8 cellular contexts compared by ENCODE assay signal in genomic region chr3:152196782-152197181, GRCh38.
DNase-seq lines count a peak whose midpoint lies in the region; ATAC-seq and TF ChIP-seq lines count a peak whose summit lies in the region.

No MANE protein-coding gene starts in this region.

- H3K9me3 ChIP-seq in DOHH2 (ENCODE audit: control insufficient read depth, insufficient read depth, low read length), result no peaks in the 10 kb centered on the region
- H3K9me3 ChIP-seq in fibroblast of lung (ENCODE audit: control insufficient read depth, insufficient read depth, low read depth, low read length), result no peaks in the 10 kb centered on the region
- H3K9me3 ChIP-seq in mammary epithelial cell (replicated peaks; ENCODE audit: insufficient read depth, low read length), result no peaks in the 10 kb centered on the region

- H4K20me1 ChIP-seq in DOHH2 (ENCODE audit: control insufficient read depth, insufficient read depth, low read depth, low read length), result no peaks in the 10 kb centered on the region
- no peaks in the 10 kb centered on the region for H4K20me1 ChIP-seq in fibroblast of lung (ENCODE audit: control insufficient read depth, extremely low read depth, insufficient read depth, low read length)
- H4K20me1 ChIP-seq in mammary epithelial cell (ENCODE audit: insufficient read depth, low read length), result no peaks in the 10 kb centered on the region

- H3K36me3 Mint-ChIP-seq in nephron progenitor cell (ENCODE audit: low read depth) (no peaks in the 10 kb centered on the region), endothelial cell (ENCODE audit: low read depth, unreplicated experiment) (no peaks in the 10 kb centered on the region)

- H3K27ac ChIP-seq in DOHH2 (ENCODE audit: low read depth, low read length), result peak overlapping the region; percentile 86
- no peak overlapping the region for H3K27ac ChIP-seq in fibroblast of lung (ENCODE audit: insufficient read depth, low read length)
- H3K27ac ChIP-seq in mammary epithelial cell (ENCODE audit: insufficient read depth, low read depth, low read length), result no peak overlapping the region

- CTCF ChIA-PET in mammary epithelial cell (lab: Charles Lee; ENCODE audit: low non-redundant PET), result no interaction called here

- WGBS in mammary epithelial cell (ENCODE audit: low coverage, missing lambda C conversion rate), result 89% methylated on average over 2 of the region's 2 CpGs

- dilution Hi-C loops in mammary epithelial cell (cut with HindIII; ENCODE audit: low sequenced_read_pairs), result no loop called here

- H3K9me2 ChIP-seq in DOHH2 (replicated peaks; ENCODE audit: control insufficient read depth, low read length), result no peaks in the 10 kb centered on the region

- peak; percentile 60 to 66 for DNase-seq in Kasumi-1 (lab: John Stamatoyannopoulos, UW)
- no peak for DNase-seq in fibroblast of lung (ENCODE audit: low read depth in 2 of 2)
- DNase-seq in mammary epithelial cell, result no peak
- DNase-seq in nephron progenitor cell, result no peak
- no peak for DNase-seq in endothelial cell (ENCODE audit: low spot score)
- DNase-seq in A172 (ENCODE audit: low spot score), result no peak

- no peaks in the 10 kb centered on the region for H3K27me3 ChIP-seq in DOHH2 (ENCODE audit: control insufficient read depth, low read length)
- no peaks in the 10 kb centered on the region for H3K27me3 ChIP-seq in fibroblast of lung (ENCODE audit: control insufficient read depth, insufficient read depth, low read length)
- H3K27me3 ChIP-seq in mammary epithelial cell (ENCODE audit: insufficient read depth, low read length), result no peaks in the 10 kb centered on the region

- intact Hi-C loops in mammary epithelial cell (cut with micrococcal nuclease), result no loop called here

- H3K4me3 ChIP-seq in DOHH2 (ENCODE audit: low read length), result peak overlapping the region; percentile 58
- peak overlapping the region in 2 of 4 experiments; percentile 23 to 36 for H3K4me3 ChIP-seq in fibroblast of lung (replicated peaks in 1 of 4; ENCODE audit: control extremely low read depth in 1 of 4, insufficient read depth in 1 of 4, low read depth in 3 of 4, low read length in 4 of 4)
- H3K4me3 ChIP-seq in mammary epithelial cell (replicated peaks in 1 of 3; ENCODE audit: insufficient read depth in 1 of 3, low read depth in 2 of 3, low read length in 3 of 3), result no peak overlapping the region

- H2AFZ ChIP-seq in fibroblast of lung (ENCODE audit: low read length) (peak overlapping the region; percentile 60), mammary epithelial cell (ENCODE audit: low read depth, low read length) (no peak overlapping the region)

- H3K27ac Mint-ChIP-seq in nephron progenitor cell (no peak overlapping the region), endothelial cell (ENCODE audit: unreplicated experiment) (no peak overlapping the region)

- BruUV-seq in mammary epithelial cell (replicated peaks; lab: Mats Ljungman, UMichigan), result no TSS peak

- H3K36me3 ChIP-seq in DOHH2 (ENCODE audit: control insufficient read depth, low read length), result peaks cover 9% of the 10 kb centered on the region; the same call in 1 of the 2 replicates
- H3K36me3 ChIP-seq in fibroblast of lung (ENCODE audit: control insufficient read depth, insufficient read depth, low read length), result no peaks in the 10 kb centered on the region
- peaks cover 2% of the 10 kb centered on the region for H3K36me3 ChIP-seq in mammary epithelial cell (ENCODE audit: insufficient read depth, low read length)

- no peak for TF ChIP-seq CTCF in DOHH2 (IDR thresholded peaks at IDR 0.05; ENCODE audit: low read depth, low read length, poor library complexity, severe bottlenecking)
- TF ChIP-seq CTCF in fibroblast of lung (conservative IDR thresholded peaks at IDR 0.05 in 1 of 2, IDR thresholded peaks at IDR 0.05 in 1 of 2; ENCODE audit: low read depth in 1 of 2, low read length in 2 of 2), result no peak
- no peak for TF ChIP-seq CTCF in mammary epithelial cell (conservative IDR thresholded peaks at IDR 0.05 in 1 of 2, IDR thresholded peaks at IDR 0.05 in 1 of 2; ENCODE audit: extremely low read depth in 1 of 2, insufficient read depth in 1 of 2, low read depth in 1 of 2, low read length in 2 of 2)
- TF ChIP-seq CTCF in nephron progenitor cell (IDR thresholded peaks at IDR 0.05), result no peak
- no peak for TF ChIP-seq CTCF in endothelial cell (IDR thresholded peaks at IDR 0.05; ENCODE audit: unreplicated experiment)

- H3F3A ChIP-seq in DOHH2 (ENCODE audit: control insufficient read depth, insufficient read depth), result peaks cover 31% of the 10 kb centered on the region

- no peaks in the 10 kb centered on the region for H3K4me1 Mint-ChIP-seq in nephron progenitor cell
- peaks cover 11% of the 10 kb centered on the region for H3K4me1 Mint-ChIP-seq in endothelial cell (ENCODE audit: unreplicated experiment)

- no peak overlapping the region for H3K4me3 Mint-ChIP-seq in nephron progenitor cell
- H3K4me3 Mint-ChIP-seq in endothelial cell (ENCODE audit: unreplicated experiment), result no peak overlapping the region

- peak; percentile 35 for ATAC-seq in GM21529 (IDR thresholded peaks at IDR 0.05; ENCODE audit: unreplicated experiment)

- no peaks in the 10 kb centered on the region for H3K79me2 ChIP-seq in DOHH2 (ENCODE audit: control insufficient read depth, low read length)
- H3K79me2 ChIP-seq in fibroblast of lung (ENCODE audit: control insufficient read depth, insufficient read depth, low read length), result no peaks in the 10 kb centered on the region
- no peaks in the 10 kb centered on the region for H3K79me2 ChIP-seq in mammary epithelial cell (ENCODE audit: insufficient read depth, low read length)

- H3K9ac ChIP-seq in fibroblast of lung (ENCODE audit: insufficient read depth, low read length), result no peak overlapping the region
- no peak overlapping the region for H3K9ac ChIP-seq in mammary epithelial cell (ENCODE audit: insufficient read depth, low read length)

- H3K9me3 Mint-ChIP-seq in nephron progenitor cell (no peaks in the 10 kb centered on the region), endothelial cell (ENCODE audit: unreplicated experiment) (no peaks in the 10 kb centered on the region)

- H3K27me3 Mint-ChIP-seq in nephron progenitor cell (ENCODE audit: low read depth, poor library complexity) (no peaks in the 10 kb centered on the region), endothelial cell (ENCODE audit: unreplicated experiment) (no peaks in the 10 kb centered on the region)

- in situ Hi-C loops in mammary epithelial cell (cut with MboI; ENCODE audit: low sequenced_read_pairs in 2 of 2), result no loop called here

- H3K4me1 ChIP-seq in DOHH2 (ENCODE audit: control insufficient read depth, low read length), result peaks cover 98% of the 10 kb centered on the region
- H3K4me1 ChIP-seq in fibroblast of lung (ENCODE audit: control insufficient read depth, extremely low read depth, insufficient read depth, low read length), result no peaks in the 10 kb centered on the region
- no peaks in the 10 kb centered on the region for H3K4me1 ChIP-seq in mammary epithelial cell (ENCODE audit: insufficient read depth, low read length)

- H3K4me2 ChIP-seq in DOHH2 (ENCODE audit: low read length), result peak overlapping the region; percentile 81
- H3K4me2 ChIP-seq in fibroblast of lung (ENCODE audit: extremely low read depth, insufficient read depth, low read length), result peak overlapping the region; percentile 82
- H3K4me2 ChIP-seq in mammary epithelial cell (ENCODE audit: insufficient read depth, low read depth, low read length), result no peak overlapping the region

Comparison
In these comparisons a context has a peak if more than half of its experiments do, and no peak if none do; other contexts are left out.
1. DNase-seq: peak in Kasumi-1 (2 of 2); none in fibroblast of lung (0 of 2), mammary epithelial cell (single experiment), nephron progenitor cell (single experiment), endothelial cell (single experiment) and A172 (single experiment).